8 cellular contexts compared by ENCODE assay signal in the genomic region with DNA sequence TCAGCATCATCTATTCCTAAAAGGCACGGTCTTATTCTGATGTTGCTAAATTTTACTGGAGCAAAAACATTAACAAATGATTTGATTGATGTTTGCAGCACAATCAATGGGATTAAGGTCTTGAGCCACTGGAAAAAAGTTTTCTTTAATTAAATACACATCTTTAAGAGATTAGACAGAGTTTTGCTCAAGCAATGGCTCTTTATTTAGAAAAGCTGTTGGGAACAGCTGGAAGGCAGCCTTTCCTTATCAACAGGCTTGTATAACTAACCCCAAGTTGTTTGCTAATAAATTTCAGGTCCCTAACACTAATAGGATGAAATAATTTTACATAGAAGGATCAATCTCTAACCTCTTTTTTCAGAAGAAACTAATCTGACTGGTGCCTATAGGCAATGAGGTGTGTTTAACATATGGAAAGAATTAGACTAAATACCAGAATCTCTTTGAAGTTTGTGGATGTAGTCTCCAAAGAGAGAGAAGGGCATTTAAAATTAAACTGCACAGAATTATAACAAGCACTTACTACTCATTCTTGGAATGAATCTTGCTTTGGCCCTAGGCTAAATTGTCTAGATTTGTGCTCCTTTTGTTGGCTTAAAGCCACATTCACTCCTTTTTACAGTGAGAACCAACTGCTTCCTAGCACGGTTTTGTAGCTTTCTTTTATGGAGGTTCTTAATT.
DNase-seq lines count a peak whose midpoint lies in the region; ATAC-seq and TF ChIP-seq lines count a peak whose summit lies in the region.

No MANE protein-coding gene starts in this region.

- POLR2A ChIA-PET in activated CD4-positive, alpha-beta T cell treated with anti-CD3 and anti-CD28 coated beads, Interleukin-2, amount 10 ng/mL, durations not matched to agents 7 days and 5 days (lab: Charles Lee), result no interaction called here
- POLR2A ChIA-PET in RWPE1 (lab: Yijun Ruan, JAX; ENCODE audit: low non-redundant PET), result no interaction called here

- no peak for TF ChIP-seq CTCF in RWPE1 (conservative IDR thresholded peaks at IDR 0.05; ENCODE audit: low read depth)
- no peak for TF ChIP-seq CTCF in endodermal cell (conservative IDR thresholded peaks at IDR 0.05)

- intact Hi-C loops in head of caudate nucleus (cut with DNase I), result no loop called here

- H3K36me3 ChIP-seq in endodermal cell (ENCODE audit: control insufficient read depth, insufficient read depth, low read length), result peaks cover 10% of the 10 kb centered on the region

- H3K27me3 Mint-ChIP-seq in activated CD4-positive, alpha-beta T cell treated with anti-CD3 and anti-CD28 coated beads, Interleukin-2, amount 10 ng/mL, durations not matched to agents 7 days and 5 days, result no peaks in the 10 kb centered on the region
- H3K27me3 Mint-ChIP-seq in endodermal cell (ENCODE audit: insufficient read depth), result no peaks in the 10 kb centered on the region
- H3K27me3 Mint-ChIP-seq in stimulated activated naive CD8-positive, alpha-beta T cell treated with anti-CD3 and anti-CD28 coated beads, Interleukin-15, amount 100 ng/mL, for 72 hours, result no peaks in the 10 kb centered on the region

- H3K9me3 ChIP-seq in endodermal cell (ENCODE audit: control insufficient read depth, low read length), result peaks cover 5% of the 10 kb centered on the region

- peak overlapping the region; percentile 73 for H3K4me3 Mint-ChIP-seq in activated CD4-positive, alpha-beta T cell treated with anti-CD3 and anti-CD28 coated beads, Interleukin-2, amount 10 ng/mL, durations not matched to agents 7 days and 5 days
- H3K4me3 Mint-ChIP-seq in endodermal cell, result no peak overlapping the region
- H3K4me3 Mint-ChIP-seq in stimulated activated naive CD8-positive, alpha-beta T cell treated with anti-CD3 and anti-CD28 coated beads, Interleukin-15, amount 100 ng/mL, for 72 hours, result peak overlapping the region; percentile 69 to 85

- H3K27ac Mint-ChIP-seq in activated CD4-positive, alpha-beta T cell treated with anti-CD3 and anti-CD28 coated beads, Interleukin-2, amount 10 ng/mL, durations not matched to agents 7 days and 5 days, result peak overlapping the region; percentile 93
- no peak overlapping the region for H3K27ac Mint-ChIP-seq in endodermal cell
- H3K27ac Mint-ChIP-seq in stimulated activated naive CD8-positive, alpha-beta T cell treated with anti-CD3 and anti-CD28 coated beads, Interleukin-15, amount 100 ng/mL, for 72 hours, result peak overlapping the region; percentile 96

- no peak for DNase-seq in activated CD4-positive, alpha-beta T cell treated with anti-CD3 and anti-CD28 coated beads, Interleukin-2, amount 10 ng/mL, durations not matched to agents 7 days and 5 days
- DNase-seq in activated CD4-positive, alpha-beta T cell treated with anti-CD3 and anti-CD28 coated beads for 48 hours, result no peak
- peak; percentile 38 for DNase-seq in RWPE1 (ENCODE audit: low spot score)
- DNase-seq in endodermal cell, result no peak
- no peak for DNase-seq in stimulated activated naive CD8-positive, alpha-beta T cell treated with anti-CD3 and anti-CD28 coated beads, Interleukin-15, amount 100 ng/mL, for 72 hours
- no peak for DNase-seq in head of caudate nucleus
- no peak for DNase-seq in nucleus accumbens (lab: John Stamatoyannopoulos, UW)

- no peaks in the 10 kb centered on the region for H3K27me3 ChIP-seq in endodermal cell (ENCODE audit: control insufficient read depth, insufficient read depth, low read length, poor library complexity, severe bottlenecking)

- 84 to 90% methylated on average over 1 to 2 of the region's 2 CpGs for WGBS in endodermal cell (ENCODE audit: insufficient coverage in 1 of 2, insufficient read length in 1 of 2), 2 experiments

- peaks cover 39% of the 10 kb centered on the region for H3K4me1 ChIP-seq in endodermal cell (ENCODE audit: control insufficient read depth, insufficient read depth, low read length)

- H3K36me3 Mint-ChIP-seq in activated CD4-positive, alpha-beta T cell treated with anti-CD3 and anti-CD28 coated beads, Interleukin-2, amount 10 ng/mL, durations not matched to agents 7 days and 5 days (ENCODE audit: low read depth), result peaks cover 66% of the 10 kb centered on the region
- peaks cover 8% of the 10 kb centered on the region for H3K36me3 Mint-ChIP-seq in endodermal cell (ENCODE audit: low read depth)

- H3K27ac ChIP-seq in RWPE1 (no peak overlapping the region), endodermal cell (ENCODE audit: low read depth, low read length) (no peak overlapping the region)

- ATAC-seq in stimulated activated naive CD8-positive, alpha-beta T cell treated with anti-CD3 and anti-CD28 coated beads, Interleukin-15, amount 100 ng/mL, for 72 hours, result peak; percentile 22
- ATAC-seq in GM21576 (IDR thresholded peaks at IDR 0.05; ENCODE audit: unreplicated experiment), result no peak

- H3K9me3 Mint-ChIP-seq in activated CD4-positive, alpha-beta T cell treated with anti-CD3 and anti-CD28 coated beads, Interleukin-2, amount 10 ng/mL, durations not matched to agents 7 days and 5 days, result peaks cover 10% of the 10 kb centered on the region
- H3K9me3 Mint-ChIP-seq in endodermal cell, result peaks cover 7% of the 10 kb centered on the region
- no peaks in the 10 kb centered on the region for H3K9me3 Mint-ChIP-seq in stimulated activated naive CD8-positive, alpha-beta T cell treated with anti-CD3 and anti-CD28 coated beads, Interleukin-15, amount 100 ng/mL, for 72 hours

- H3K4me3 ChIP-seq in endodermal cell (ENCODE audit: low read length), result no peak overlapping the region

- peak overlapping the region; percentile 27 for H3K9ac ChIP-seq in endodermal cell (ENCODE audit: extremely low read depth, low read length, poor library complexity, severe bottlenecking)

- CTCF ChIA-PET in activated CD4-positive, alpha-beta T cell treated with anti-CD3 and anti-CD28 coated beads, Interleukin-2, amount 10 ng/mL, durations not matched to agents 7 days and 5 days (lab: Charles Lee), result interaction anchor here (0.9 to 3.6 kb wide), 3 partner anchors 45 to 301 kb away, joined by 3 to 11 read pairs (median 3); no protein-coding TSS in a partner anchor
- CTCF ChIA-PET in RWPE1 (lab: Yijun Ruan, JAX), result interaction anchor here (1.3 to 1.5 kb wide), 2 partner anchors 13 to 123 kb away, joined by 3 to 5 read pairs; no protein-coding TSS in a partner anchor

- peaks cover 95% of the 10 kb centered on the region for H3K4me1 Mint-ChIP-seq in activated CD4-positive, alpha-beta T cell treated with anti-CD3 and anti-CD28 coated beads, Interleukin-2, amount 10 ng/mL, durations not matched to agents 7 days and 5 days
- peaks cover 74% of the 10 kb centered on the region for H3K4me1 Mint-ChIP-seq in endodermal cell
- H3K4me1 Mint-ChIP-seq in stimulated activated naive CD8-positive, alpha-beta T cell treated with anti-CD3 and anti-CD28 coated beads, Interleukin-15, amount 100 ng/mL, for 72 hours, result peaks cover 100% of the 10 kb centered on the region
